Comparison of ENCODE assay signal across 1 cellular context in the genomic region with DNA sequence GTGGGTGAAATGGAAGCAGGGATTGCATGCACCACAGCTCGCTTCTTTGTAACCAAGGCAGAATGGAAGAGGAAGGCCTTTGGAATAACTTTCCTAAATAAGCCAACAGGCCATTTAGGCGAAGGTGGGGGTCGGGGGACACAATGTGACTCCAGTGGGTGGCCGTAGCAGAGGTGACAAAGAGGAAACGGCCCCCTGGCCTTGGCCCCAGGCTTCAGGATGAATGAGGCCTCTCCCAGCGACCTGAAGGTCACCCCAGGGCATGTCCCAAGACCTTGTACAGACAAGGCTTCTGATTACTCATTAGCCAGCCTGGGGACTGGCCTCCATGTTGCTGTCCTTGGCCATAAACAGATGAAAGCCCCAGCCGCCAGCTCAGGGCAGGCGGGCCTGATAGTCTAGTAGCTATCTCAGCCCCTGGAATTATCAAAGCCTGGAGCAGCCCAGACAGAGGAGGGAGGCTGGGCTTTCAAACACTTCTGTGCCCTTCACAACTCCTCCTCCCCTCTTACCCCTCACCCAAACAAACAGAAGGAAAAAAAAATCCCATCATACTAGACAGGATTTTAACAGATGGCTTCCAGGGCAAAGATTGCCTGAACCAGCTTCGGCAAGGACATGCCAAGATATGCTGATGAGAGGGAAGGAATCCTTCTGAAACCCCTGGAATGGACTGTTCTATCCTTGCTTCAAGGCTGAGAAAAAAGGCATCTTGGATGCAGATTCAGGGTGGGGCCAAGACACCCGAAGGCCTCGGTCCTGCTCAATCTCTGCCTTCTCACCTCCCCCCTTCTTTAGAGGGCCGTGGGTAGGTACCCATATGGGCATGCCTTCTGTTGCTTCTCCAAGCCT.
A peak's percentile ranks its signal among the peaks of the same experiment; 100 is the strongest.
TF ChIP-seq lines count a peak whose summit lies in the region.

No MANE protein-coding gene starts in this region.

TF ChIP-seq in HepG2, 621 proteins besides CTCF, POLR2A, EP300 and RAD21 (continued from another document and continues in another):
- TF ChIP-seq, protein P1, sequence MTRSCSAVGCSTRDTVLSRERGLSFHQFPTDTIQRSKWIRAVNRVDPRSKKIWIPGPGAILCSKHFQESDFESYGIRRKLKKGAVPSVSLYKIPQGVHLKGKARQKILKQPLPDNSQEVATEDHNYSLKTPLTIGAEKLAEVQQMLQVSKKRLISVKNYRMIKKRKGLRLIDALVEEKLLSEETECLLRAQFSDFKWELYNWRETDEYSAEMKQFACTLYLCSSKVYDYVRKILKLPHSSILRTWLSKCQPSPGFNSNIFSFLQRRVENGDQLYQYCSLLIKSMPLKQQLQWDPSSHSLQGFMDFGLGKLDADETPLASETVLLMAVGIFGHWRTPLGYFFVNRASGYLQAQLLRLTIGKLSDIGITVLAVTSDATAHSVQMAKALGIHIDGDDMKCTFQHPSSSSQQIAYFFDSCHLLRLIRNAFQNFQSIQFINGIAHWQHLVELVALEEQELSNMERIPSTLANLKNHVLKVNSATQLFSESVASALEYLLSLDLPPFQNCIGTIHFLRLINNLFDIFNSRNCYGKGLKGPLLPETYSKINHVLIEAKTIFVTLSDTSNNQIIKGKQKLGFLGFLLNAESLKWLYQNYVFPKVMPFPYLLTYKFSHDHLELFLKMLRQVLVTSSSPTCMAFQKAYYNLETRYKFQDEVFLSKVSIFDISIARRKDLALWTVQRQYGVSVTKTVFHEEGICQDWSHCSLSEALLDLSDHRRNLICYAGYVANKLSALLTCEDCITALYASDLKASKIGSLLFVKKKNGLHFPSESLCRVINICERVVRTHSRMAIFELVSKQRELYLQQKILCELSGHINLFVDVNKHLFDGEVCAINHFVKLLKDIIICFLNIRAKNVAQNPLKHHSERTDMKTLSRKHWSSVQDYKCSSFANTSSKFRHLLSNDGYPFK (CRISPR knock-in tag; IDR thresholded peaks at IDR 0.05; ENCODE audit: borderline replicate concordance): peak; percentile 74; the same call in 1 of the 2 replicates
- TF ChIP-seq ELF1 (CRISPR knock-in tag; IDR thresholded peaks at IDR 0.05) (peak; percentile 72), SP1 (IDR thresholded peaks at IDR 0.05) (no peak), SP1 (CRISPR knock-in tag; IDR thresholded peaks at IDR 0.05) (no peak; the same call in 1 of the 2 replicates), HOXD1 (CRISPR knock-in tag; IDR thresholded peaks at IDR 0.05) (peak; percentile 91), PHF20 (CRISPR knock-in tag; IDR thresholded peaks at IDR 0.05) (peak; percentile 66; the same call in 1 of the 2 replicates), ZNF343 (CRISPR knock-in tag; IDR thresholded peaks at IDR 0.05) (no peak), ZC3H4 (CRISPR knock-in tag; IDR thresholded peaks at IDR 0.05; ENCODE audit: borderline replicate concordance) (no peak), CEBPG (CRISPR knock-in tag; IDR thresholded peaks at IDR 0.05) (0 out of 2 replicates have a peak, but pooled peaks have one; percentile 65), SKI (IDR thresholded peaks at IDR 0.05; ENCODE audit: partially characterized antibody) (peak; percentile 97), MBNL3 (CRISPR knock-in tag; conservative IDR thresholded peaks at IDR 0.05) (no peak), ARNT (IDR thresholded peaks at IDR 0.05) (no peak), ZNF747 (CRISPR knock-in tag; IDR thresholded peaks at IDR 0.05; ENCODE audit: borderline replicate concordance) (peak; percentile 79; the same call in 1 of the 2 replicates), HES4 (CRISPR knock-in tag; IDR thresholded peaks at IDR 0.05; ENCODE audit: borderline replicate concordance) (no peak), ZNF782 (CRISPR knock-in tag; IDR thresholded peaks at IDR 0.05; ENCODE audit: borderline replicate concordance) (no peak), MYC (CRISPR knock-in tag; IDR thresholded peaks at IDR 0.05; ENCODE audit: borderline replicate concordance) (peak; percentile 86), ZNF766 (CRISPR knock-in tag; IDR thresholded peaks at IDR 0.05; ENCODE audit: borderline replicate concordance) (0 out of 2 replicates have a peak, but pooled peaks have one; percentile 60), U2AF1 (optimal IDR thresholded peaks at IDR 0.05; ENCODE audit: low read depth, low read length) (peak; percentile 32), ZNF367 (CRISPR knock-in tag; IDR thresholded peaks at IDR 0.05; ENCODE audit: borderline replicate concordance) (no peak), SIN3B (IDR thresholded peaks at IDR 0.05; ENCODE audit: low read length) (no peak), BORCS8-MEF2B (CRISPR knock-in tag; IDR thresholded peaks at IDR 0.05) (peak; percentile 84), ISL2 (CRISPR knock-in tag; IDR thresholded peaks at IDR 0.05) (peak; percentile 98), NCOA1 (CRISPR knock-in tag; IDR thresholded peaks at IDR 0.05) (peak; percentile 100), RXRB (CRISPR knock-in tag; IDR thresholded peaks at IDR 0.05; ENCODE audit: borderline replicate concordance) (peak; percentile 99), SMAD1 (CRISPR knock-in tag; IDR thresholded peaks at IDR 0.05; ENCODE audit: borderline replicate concordance, low read depth) (no peak), KLF9 (CRISPR knock-in tag; IDR thresholded peaks at IDR 0.05; ENCODE audit: low read depth) (no peak), ZFYVE20 (CRISPR knock-in tag; IDR thresholded peaks at IDR 0.05; ENCODE audit: borderline replicate concordance, low read depth) (no peak), ZNF207 (IDR thresholded peaks at IDR 0.05; ENCODE audit: borderline replicate concordance) (no peak), SNRNP70 (IDR thresholded peaks at IDR 0.05; ENCODE audit: low read depth, low read length) (no peak), ZNF569 (CRISPR knock-in tag; IDR thresholded peaks at IDR 0.05; ENCODE audit: borderline replicate concordance) (no peak), ZNF7 (CRISPR knock-in tag; IDR thresholded peaks at IDR 0.05) (no peak), SAFB2 (CRISPR knock-in tag; IDR thresholded peaks at IDR 0.05; ENCODE audit: borderline replicate concordance, low read depth) (no peak; the same call in 1 of the 2 replicates), ZSCAN12 (CRISPR knock-in tag; IDR thresholded peaks at IDR 0.05) (no peak), ZBTB7A (CRISPR knock-in tag; IDR thresholded peaks at IDR 0.05) (peak; percentile 79; the same call in 1 of the 2 replicates), KAT8 (CRISPR knock-in tag; IDR thresholded peaks at IDR 0.05) (peak; percentile 62), REPIN1 (CRISPR knock-in tag; IDR thresholded peaks at IDR 0.05; ENCODE audit: borderline replicate concordance, low read depth) (peak; percentile 91), ZNF143 (CRISPR knock-in tag; IDR thresholded peaks at IDR 0.05) (peak; percentile 33; the same call in 1 of the 2 replicates), ZNF788 (CRISPR knock-in tag; IDR thresholded peaks at IDR 0.05; ENCODE audit: borderline replicate concordance) (peak; percentile 93)
- TF ChIP-seq, protein P2, sequence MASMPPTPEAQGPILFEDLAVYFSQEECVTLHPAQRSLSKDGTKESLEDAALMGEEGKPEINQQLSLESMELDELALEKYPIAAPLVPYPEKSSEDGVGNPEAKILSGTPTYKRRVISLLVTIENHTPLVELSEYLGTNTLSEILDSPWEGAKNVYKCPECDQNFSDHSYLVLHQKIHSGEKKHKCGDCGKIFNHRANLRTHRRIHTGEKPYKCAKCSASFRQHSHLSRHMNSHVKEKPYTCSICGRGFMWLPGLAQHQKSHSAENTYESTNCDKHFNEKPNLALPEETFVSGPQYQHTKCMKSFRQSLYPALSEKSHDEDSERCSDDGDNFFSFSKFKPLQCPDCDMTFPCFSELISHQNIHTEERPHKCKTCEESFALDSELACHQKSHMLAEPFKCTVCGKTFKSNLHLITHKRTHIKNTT (CRISPR knock-in tag; IDR thresholded peaks at IDR 0.05): no peak
- TF ChIP-seq, protein P3, sequence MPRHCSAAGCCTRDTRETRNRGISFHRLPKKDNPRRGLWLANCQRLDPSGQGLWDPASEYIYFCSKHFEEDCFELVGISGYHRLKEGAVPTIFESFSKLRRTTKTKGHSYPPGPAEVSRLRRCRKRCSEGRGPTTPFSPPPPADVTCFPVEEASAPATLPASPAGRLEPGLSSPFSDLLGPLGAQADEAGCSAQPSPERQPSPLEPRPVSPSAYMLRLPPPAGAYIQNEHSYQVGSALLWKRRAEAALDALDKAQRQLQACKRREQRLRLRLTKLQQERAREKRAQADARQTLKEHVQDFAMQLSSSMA (CRISPR knock-in tag; IDR thresholded peaks at IDR 0.05): no peak
- TF ChIP-seq, protein P4, sequence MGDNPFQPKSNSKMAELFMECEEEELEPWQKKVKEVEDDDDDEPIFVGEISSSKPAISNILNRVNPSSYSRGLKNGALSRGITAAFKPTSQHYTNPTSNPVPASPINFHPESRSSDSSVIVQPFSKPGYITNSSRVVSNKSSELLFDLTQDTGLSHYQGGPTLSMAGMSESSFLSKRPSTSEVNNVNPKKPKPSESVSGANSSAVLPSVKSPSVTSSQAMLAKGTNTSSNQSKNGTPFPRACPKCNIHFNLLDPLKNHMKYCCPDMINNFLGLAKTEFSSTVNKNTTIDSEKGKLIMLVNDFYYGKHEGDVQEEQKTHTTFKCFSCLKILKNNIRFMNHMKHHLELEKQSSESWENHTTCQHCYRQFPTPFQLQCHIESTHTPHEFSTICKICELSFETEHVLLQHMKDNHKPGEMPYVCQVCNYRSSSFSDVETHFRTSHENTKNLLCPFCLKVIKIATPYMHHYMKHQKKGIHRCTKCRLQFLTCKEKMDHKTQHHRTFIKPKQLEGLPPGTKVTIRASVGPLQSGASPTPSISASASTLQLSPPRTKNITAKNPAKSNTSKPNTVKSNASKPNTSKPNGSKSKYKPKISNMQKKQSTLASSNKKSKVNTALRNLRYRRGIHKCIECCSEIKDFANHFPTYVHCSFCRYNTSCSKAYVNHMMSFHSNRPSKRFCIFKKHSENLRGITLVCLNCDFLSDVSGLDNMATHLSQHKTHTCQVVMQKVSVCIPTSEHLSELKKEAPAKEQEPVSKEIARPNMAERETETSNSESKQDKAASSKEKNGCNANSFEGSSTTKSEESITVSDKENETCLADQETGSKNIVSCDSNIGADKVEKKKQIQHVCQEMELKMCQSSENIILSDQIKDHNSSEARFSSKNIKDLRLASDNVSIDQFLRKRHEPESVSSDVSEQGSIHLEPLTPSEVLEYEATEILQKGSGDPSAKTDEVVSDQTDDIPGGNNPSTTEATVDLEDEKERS (CRISPR knock-in tag; IDR thresholded peaks at IDR 0.05): no peak
- TF ChIP-seq, protein P5, sequence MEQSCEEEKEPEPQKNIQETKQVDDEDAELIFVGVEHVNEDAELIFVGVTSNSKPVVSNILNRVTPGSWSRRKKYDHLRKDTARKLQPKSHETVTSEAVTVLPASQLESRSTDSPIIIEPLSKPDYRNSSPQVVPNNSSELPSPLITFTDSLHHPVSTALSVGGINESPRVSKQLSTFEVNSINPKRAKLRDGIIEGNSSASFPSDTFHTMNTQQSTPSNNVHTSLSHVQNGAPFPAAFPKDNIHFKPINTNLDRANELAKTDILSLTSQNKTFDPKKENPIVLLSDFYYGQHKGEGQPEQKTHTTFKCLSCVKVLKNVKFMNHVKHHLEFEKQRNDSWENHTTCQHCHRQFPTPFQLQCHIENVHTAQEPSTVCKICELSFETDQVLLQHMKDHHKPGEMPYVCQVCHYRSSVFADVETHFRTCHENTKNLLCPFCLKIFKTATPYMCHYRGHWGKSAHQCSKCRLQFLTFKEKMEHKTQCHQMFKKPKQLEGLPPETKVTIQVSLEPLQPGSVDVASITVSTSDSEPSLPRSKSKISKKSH (CRISPR knock-in tag; IDR thresholded peaks at IDR 0.05; ENCODE audit: borderline replicate concordance): 0 out of 2 replicates have a peak, but pooled peaks have one; percentile 51
- TF ChIP-seq, protein P6, sequence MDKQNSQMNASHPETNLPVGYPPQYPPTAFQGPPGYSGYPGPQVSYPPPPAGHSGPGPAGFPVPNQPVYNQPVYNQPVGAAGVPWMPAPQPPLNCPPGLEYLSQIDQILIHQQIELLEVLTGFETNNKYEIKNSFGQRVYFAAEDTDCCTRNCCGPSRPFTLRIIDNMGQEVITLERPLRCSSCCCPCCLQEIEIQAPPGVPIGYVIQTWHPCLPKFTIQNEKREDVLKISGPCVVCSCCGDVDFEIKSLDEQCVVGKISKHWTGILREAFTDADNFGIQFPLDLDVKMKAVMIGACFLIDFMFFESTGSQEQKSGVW (CRISPR knock-in tag; IDR thresholded peaks at IDR 0.05; ENCODE audit: borderline replicate concordance): no peak
- TF ChIP-seq, protein P7, sequence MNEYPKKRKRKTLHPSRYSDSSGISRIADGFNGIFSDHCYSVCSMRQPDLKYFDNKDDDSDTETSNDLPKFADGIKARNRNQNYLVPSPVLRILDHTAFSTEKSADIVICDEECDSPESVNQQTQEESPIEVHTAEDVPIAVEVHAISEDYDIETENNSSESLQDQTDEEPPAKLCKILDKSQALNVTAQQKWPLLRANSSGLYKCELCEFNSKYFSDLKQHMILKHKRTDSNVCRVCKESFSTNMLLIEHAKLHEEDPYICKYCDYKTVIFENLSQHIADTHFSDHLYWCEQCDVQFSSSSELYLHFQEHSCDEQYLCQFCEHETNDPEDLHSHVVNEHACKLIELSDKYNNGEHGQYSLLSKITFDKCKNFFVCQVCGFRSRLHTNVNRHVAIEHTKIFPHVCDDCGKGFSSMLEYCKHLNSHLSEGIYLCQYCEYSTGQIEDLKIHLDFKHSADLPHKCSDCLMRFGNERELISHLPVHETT (CRISPR knock-in tag; conservative IDR thresholded peaks at IDR 0.05): peak; percentile 84; the same call in 1 of the 2 replicates
- TF ChIP-seq, protein P8, sequence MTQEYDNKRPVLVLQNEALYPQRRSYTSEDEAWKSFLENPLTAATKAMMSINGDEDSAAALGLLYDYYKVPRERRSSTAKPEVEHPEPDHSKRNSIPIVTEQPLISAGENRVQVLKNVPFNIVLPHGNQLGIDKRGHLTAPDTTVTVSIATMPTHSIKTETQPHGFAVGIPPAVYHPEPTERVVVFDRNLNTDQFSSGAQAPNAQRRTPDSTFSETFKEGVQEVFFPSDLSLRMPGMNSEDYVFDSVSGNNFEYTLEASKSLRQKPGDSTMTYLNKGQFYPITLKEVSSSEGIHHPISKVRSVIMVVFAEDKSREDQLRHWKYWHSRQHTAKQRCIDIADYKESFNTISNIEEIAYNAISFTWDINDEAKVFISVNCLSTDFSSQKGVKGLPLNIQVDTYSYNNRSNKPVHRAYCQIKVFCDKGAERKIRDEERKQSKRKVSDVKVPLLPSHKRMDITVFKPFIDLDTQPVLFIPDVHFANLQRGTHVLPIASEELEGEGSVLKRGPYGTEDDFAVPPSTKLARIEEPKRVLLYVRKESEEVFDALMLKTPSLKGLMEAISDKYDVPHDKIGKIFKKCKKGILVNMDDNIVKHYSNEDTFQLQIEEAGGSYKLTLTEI (CRISPR knock-in tag; conservative IDR thresholded peaks at IDR 0.05): no peak
- TF ChIP-seq, protein P9, sequence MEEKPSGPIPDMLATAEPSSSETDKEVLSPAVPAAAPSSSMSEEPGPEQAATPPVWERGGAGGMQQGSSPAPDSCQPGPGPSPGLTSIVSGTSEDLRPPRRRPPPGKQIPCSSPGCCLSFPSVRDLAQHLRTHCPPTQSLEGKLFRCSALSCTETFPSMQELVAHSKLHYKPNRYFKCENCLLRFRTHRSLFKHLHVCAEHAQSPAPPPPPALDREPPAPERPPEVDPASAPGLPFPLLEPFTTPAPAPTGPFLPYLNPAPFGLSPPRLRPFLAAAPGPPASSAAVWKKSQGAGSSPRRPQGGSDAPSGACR (CRISPR knock-in tag; IDR thresholded peaks at IDR 0.05): peak; percentile 90
